ENCODE assay signal across 18 cellular contexts in genomic region chr1:160366731-160367515, GRCh38. TPM values are rescaled to one million over a fixed set of nuclear protein-coding genes. Genes with fewer than 3 reads are reported as not detected.
DNase-seq lines count a peak whose midpoint lies in the region; ATAC-seq, FAIRE-seq and TF ChIP-seq lines count a peak whose summit lies in the region.
"Had no signal": no experiment of that assay in that cellular context is flagged by ENCODE, and none has a peak within 500 bp of the region (broad histone marks: within the 10 kb centered on the region; RNA-seq: fewer than 3 reads in every experiment).

NHLH1 (plus strand) TSS chr1:160367071; CDS start chr1:160370732, 3,661 bp downstream.

- H3K27me3 Mint-ChIP-seq in GM23338 (ENCODE audit: insufficient read depth, low read depth, poor library complexity) (peaks cover 13% of the 10 kb centered on the region), astrocyte (ENCODE audit: low read depth, unreplicated experiment) (peaks cover 10% of the 10 kb centered on the region)
- H3K27me3 Mint-ChIP-seq: activated CD4-positive, alpha-beta memory T cell treated with anti-CD3 and anti-CD28 coated beads for 36 hours had no signal

- H3K36me3 Mint-ChIP-seq in GM23338 (ENCODE audit: low read depth) (no peaks in the 10 kb centered on the region; the same call in 2 of the 3 replicates), astrocyte (ENCODE audit: low read depth, unreplicated experiment) (peaks cover 7% of the 10 kb centered on the region)
- H3K36me3 Mint-ChIP-seq: activated CD4-positive, alpha-beta memory T cell treated with anti-CD3 and anti-CD28 coated beads for 36 hours had no signal

- 0 out of 2 replicates have a peak, but pooled peaks cover 3% of the 10 kb centered on the region for H3F3A ChIP-seq in GM23338 (replicated peaks; ENCODE audit: low read depth)

- peaks cover 26% of the 10 kb centered on the region for H3K4me1 ChIP-seq in GM23338 (ENCODE audit: insufficient read depth)
- H3K4me1 ChIP-seq in astrocyte (ENCODE audit: insufficient read depth, low read length) = no peaks in the 10 kb centered on the region
- H3K4me1 ChIP-seq in neuron (ENCODE audit: insufficient read depth, low read length) = peaks cover 25% of the 10 kb centered on the region
- no peaks in the 10 kb centered on the region for H3K4me1 ChIP-seq in ascending aorta
- H3K4me1 ChIP-seq: colonic mucosa, right lobe of liver had no signal

- H2AFZ ChIP-seq in GM23338 = no peak within 1 kb of the TSS
- H2AFZ ChIP-seq in astrocyte (ENCODE audit: low read depth, low read length) = no peak within 1 kb of the TSS
- H2AFZ ChIP-seq in neuron (ENCODE audit: low read depth, low read length) = no peak within 1 kb of the TSS

- DNase-seq in GM23338 (ENCODE audit: low spot score) (peak; percentile 51), NCI-H2171 (lab: John Stamatoyannopoulos, UW) (peak; percentile 94), astrocyte (ENCODE audit: low read depth) (no peak), ascending aorta (ENCODE audit: low spot score in 2 of 2) (no peak), NCI-H1105 (lab: John Stamatoyannopoulos, UW) (no peak)
- DNase-seq: activated CD4-positive, alpha-beta memory T cell treated with anti-CD3 and anti-CD28 coated beads for 36 hours; activated effector memory CD4-positive, alpha-beta T cell treated with Interleukin-2 at 50 U/mL for 16 hours; aorta; C1 segment of cervical spinal cord; colonic mucosa; EL; HCEC 1CT; NCI-H2227 treated with DMSO at 0.1 percent for 48 hours had no signal

- intact Hi-C loops in ascending aorta (cut with DNase I) = no loop called here

- ATAC-seq in GM23338 (peak; percentile 65), GM18520 (IDR thresholded peaks at IDR 0.05; ENCODE audit: unreplicated experiment) (no peak)
- ATAC-seq: right lobe of liver had no signal

- no peaks in the 10 kb centered on the region for H3K9me3 ChIP-seq in astrocyte (ENCODE audit: insufficient read depth, low read depth, low read length)
- H3K9me3 ChIP-seq in neuron (ENCODE audit: low read length) = no peaks in the 10 kb centered on the region
- no peaks in the 10 kb centered on the region for H3K9me3 ChIP-seq in ascending aorta
- H3K9me3 ChIP-seq: colonic mucosa, right lobe of liver, thoracic aorta had no signal

- H3K4me1 Mint-ChIP-seq in GM23338 (peaks cover 56% of the 10 kb centered on the region), astrocyte (ENCODE audit: low read depth, unreplicated experiment) (peaks cover 6% of the 10 kb centered on the region)

- FAIRE-seq in astrocyte (lab: Jason Lieb, UNC) = no peak

- no peaks in the 10 kb centered on the region for H3K9me2 ChIP-seq in GM23338 (ENCODE audit: insufficient read depth)

- no peaks in the 10 kb centered on the region for H3K79me2 ChIP-seq in GM23338 (replicated peaks; ENCODE audit: insufficient read depth)
- no peaks in the 10 kb centered on the region for H3K79me2 ChIP-seq in astrocyte (ENCODE audit: insufficient read depth, low read length)

- H3K27ac Mint-ChIP-seq in GM23338 = peak within 1 kb of the TSS; percentile 53
- peak within 1 kb of the TSS; percentile 4 for H3K27ac Mint-ChIP-seq in astrocyte (ENCODE audit: unreplicated experiment)
- H3K27ac Mint-ChIP-seq: activated CD4-positive, alpha-beta memory T cell treated with anti-CD3 and anti-CD28 coated beads for 36 hours had no signal

- H3K27ac ChIP-seq in GM23338 (ENCODE audit: low read depth) (no peak within 1 kb of the TSS), astrocyte (ENCODE audit: low read depth, low read length) (no peak within 1 kb of the TSS), ascending aorta (no peak within 1 kb of the TSS)
- H3K27ac ChIP-seq: colonic mucosa, epithelial cell of prostate, right lobe of liver, thoracic aorta had no signal

- no peak within 1 kb of the TSS for H3K9ac ChIP-seq in astrocyte (ENCODE audit: low read length)

- H3K4me3 Mint-ChIP-seq in GM23338 (no peak within 1 kb of the TSS), astrocyte (ENCODE audit: unreplicated experiment) (peak within 1 kb of the TSS; percentile 40)
- H3K4me3 Mint-ChIP-seq: activated CD4-positive, alpha-beta memory T cell treated with anti-CD3 and anti-CD28 coated beads for 36 hours had no signal

- H3K36me3 ChIP-seq in GM23338 (ENCODE audit: insufficient read depth) (no peaks in the 10 kb centered on the region), astrocyte (ENCODE audit: insufficient read depth, low read length) (no peaks in the 10 kb centered on the region), neuron (ENCODE audit: insufficient read depth, low read length) (no peaks in the 10 kb centered on the region), ascending aorta (no peaks in the 10 kb centered on the region)
- H3K36me3 ChIP-seq: colonic mucosa, right lobe of liver, thoracic aorta had no signal

- H3K27me3 ChIP-seq in GM23338 (ENCODE audit: insufficient read depth) (no peaks in the 10 kb centered on the region), astrocyte (ENCODE audit: insufficient read depth, low read length) (no peaks in the 10 kb centered on the region), neuron (ENCODE audit: insufficient read depth, low read length) (no peaks in the 10 kb centered on the region), ascending aorta (no peaks in the 10 kb centered on the region)
- H3K27me3 ChIP-seq: colonic mucosa, right lobe of liver had no signal

- TF ChIP-seq CTCF in GM23338 (conservative IDR thresholded peaks at IDR 0.05; ENCODE audit: low read depth in 2 of 2) = no peak
- no peak for TF ChIP-seq CTCF in astrocyte (IDR thresholded peaks at IDR 0.05; ENCODE audit: insufficient read depth, low read depth, low read length)
- TF ChIP-seq CTCF in ascending aorta (IDR thresholded peaks at IDR 0.05) = no peak

- H4K20me1 ChIP-seq in GM23338 (replicated peaks; ENCODE audit: insufficient read depth) (no peaks in the 10 kb centered on the region; the same call in 1 of the 2 replicates), astrocyte (ENCODE audit: insufficient read depth, low read length) (no peaks in the 10 kb centered on the region)

- H3K4me2 ChIP-seq in GM23338 = no peak within 1 kb of the TSS; the same call in 1 of the 2 replicates
- H3K4me2 ChIP-seq in astrocyte (ENCODE audit: low read length) = no peak within 1 kb of the TSS

- H3K9me3 Mint-ChIP-seq in GM23338 = no peaks in the 10 kb centered on the region
- no peaks in the 10 kb centered on the region for H3K9me3 Mint-ChIP-seq in astrocyte (ENCODE audit: unreplicated experiment)
- H3K9me3 Mint-ChIP-seq: activated CD4-positive, alpha-beta memory T cell treated with anti-CD3 and anti-CD28 coated beads for 36 hours had no signal

- no peak within 1 kb of the TSS for H3K4me3 ChIP-seq in GM23338
- no peak within 1 kb of the TSS for H3K4me3 ChIP-seq in astrocyte (ENCODE audit: insufficient read depth, low read depth, low read length)
- peak within 1 kb of the TSS; percentile 46 for H3K4me3 ChIP-seq in neuron (ENCODE audit: low read length)
- no peak within 1 kb of the TSS for H3K4me3 ChIP-seq in ascending aorta
- H3K4me3 ChIP-seq: colonic mucosa, right lobe of liver, thoracic aorta had no signal

RNA-seq across cellular contexts. Expression of gene NHLH1, which starts in this region (rescaled TPM):
- total RNA-seq in GM23338 (2014; rRNA removed; shearing (Covaris generic)) = 0.50 and 0.69 TPM in 2 replicates
- 0.78 and 0.89 TPM in 2 replicates for polyA plus RNA-seq in GM23338 (2016; fragmentation: Nextera tagmentation; extraction: Ambion mirVana)
- total RNA-seq in astrocyte = 0.55 and 0.70 TPM in 2 replicates
- not detected for total RNA-seq in ascending aorta
- polyA plus RNA-seq: aorta had no signal

Comparison
In these comparisons a context has a peak if more than half of its experiments do, and no peak if none do; other contexts are left out.
1. Peak in DNase-seq and ATAC-seq in GM23338; RNA of the gene not detected or under 1 TPM.